In the genomic region with DNA sequence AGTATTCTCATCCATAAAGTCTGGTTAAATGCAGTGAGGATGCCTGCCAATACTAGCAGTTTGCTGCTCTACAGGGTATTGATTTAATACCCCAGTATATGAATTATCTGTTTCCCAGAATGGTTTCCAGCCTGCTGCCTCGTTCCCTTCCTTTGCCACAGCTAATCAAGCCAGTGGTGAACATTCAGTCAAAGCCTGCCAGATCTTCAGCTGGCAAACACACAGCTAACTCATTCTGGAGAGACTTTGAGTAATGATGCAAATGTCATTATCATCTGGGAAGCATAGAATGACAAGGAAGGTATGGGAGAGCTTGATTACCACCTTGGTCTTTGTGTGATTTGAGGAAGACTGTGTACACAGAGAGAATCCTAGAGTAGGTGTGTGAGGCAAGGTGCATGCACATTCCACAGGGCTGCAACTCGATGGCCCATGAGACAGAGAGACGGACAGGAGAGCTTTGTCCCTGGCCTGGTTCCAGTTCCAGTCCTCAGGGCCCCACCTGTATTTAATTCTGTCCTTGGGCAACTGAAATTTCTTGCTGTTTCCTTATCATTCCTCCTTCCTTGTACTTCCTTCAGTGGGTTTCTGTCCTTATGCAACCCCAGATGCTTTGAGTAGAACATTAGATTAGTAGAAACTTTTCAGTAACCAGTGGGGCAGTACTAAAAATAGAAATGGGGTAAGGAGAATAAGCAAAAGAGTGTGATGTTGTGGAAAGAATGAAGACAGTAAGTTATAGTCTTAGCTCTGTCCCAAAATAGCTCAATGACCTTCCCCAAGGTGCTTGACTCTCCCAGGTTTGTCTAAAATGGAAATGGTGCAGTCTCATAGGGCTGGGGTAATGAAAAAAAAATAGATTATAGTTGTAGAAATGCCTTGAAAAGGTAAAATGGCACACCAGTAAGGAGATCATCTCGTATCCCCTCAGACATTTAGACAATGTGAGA, we compare ENCODE assay signal across 14 cellular contexts.
"Had no signal": no experiment of that assay in that cellular context is flagged by ENCODE, and none has a peak within 500 bp of the region (broad histone marks: within the 10 kb centered on the region; RNA-seq: fewer than 3 reads in every experiment).

No MANE protein-coding gene starts in this region.

- DNase-seq: activated CD4-positive, alpha-beta T cell treated with anti-CD3 and anti-CD28 coated beads for 4 hours; activated CD8-positive, alpha-beta memory T cell treated with anti-CD3 and anti-CD28 coated beads, Interleukin-2, amount 50 U/mL, for 48 hours; activated CD8-positive, alpha-beta T cell treated with anti-CD3 and anti-CD28 coated beads, Interleukin-2, amount 10 ng/mL, durations not matched to agents 7 days and 5 days; activated naive CD4-positive, alpha-beta T cell; caudate nucleus; effector CD4-positive, alpha-beta T cell; gastrocnemius medialis; mesendoderm; T1000; WERI-Rb-1 had no signal

- H3K27ac ChIP-seq: coronary artery, skin epidermis, tibial nerve, WERI-Rb-1 had no signal

- H3K27me3 ChIP-seq: gastrocnemius medialis, tibial nerve had no signal

- ATAC-seq: activated CD8-positive, alpha-beta T cell treated with anti-CD3 and anti-CD28 coated beads, Interleukin-2, amount 10 ng/mL, durations not matched to agents 7 days and 5 days had no signal

- H3K4me3 ChIP-seq: coronary artery, gastrocnemius medialis, skin epidermis, tibial nerve had no signal

- H3K9me3 ChIP-seq: gastrocnemius medialis, tibial nerve had no signal

- H3K36me3 ChIP-seq: gastrocnemius medialis, tibial nerve, WERI-Rb-1 had no signal

- FAIRE-seq: astrocyte had no signal
